In genomic region chr14:60812987-60813386, GRCh38 we compare ENCODE assay signal across 23 cellular contexts.
"Had no signal": no experiment of that assay in that cellular context is flagged by ENCODE, and none has a peak within 500 bp of the region (broad histone marks: within the 10 kb centered on the region; RNA-seq: fewer than 3 reads in every experiment).

No MANE protein-coding gene starts in this region.

- DNase-seq: activated B cell treated with CpG ODN at 0.5 μM for 24 hours; activated CD4-positive, alpha-beta T cell treated with anti-CD3 and anti-CD28 coated beads for 1 hour; activated CD4-positive, alpha-beta T cell treated with anti-CD3 and anti-CD28 coated beads, Interleukin-2, amount 10 ng/mL, durations not matched to agents 24 days and 14 days; activated CD4-positive, alpha-beta T cell treated with anti-CD3 and anti-CD28 coated beads, Interleukin-2, amount 50 U/mL, for 48 hours; activated CD8-positive, alpha-beta memory T cell treated with anti-CD3 and anti-CD28 coated beads, Interleukin-2, amount 10 ng/mL, durations not matched to agents 7 days and 5 days; activated effector memory CD4-positive, alpha-beta T cell treated with Interleukin-2 at 50 U/mL for 16 hours; activated naive CD4-positive, alpha-beta T cell; activated naive CD8-positive, alpha-beta T cell treated with anti-CD3 and anti-CD28 coated beads, Interleukin-2, amount 50 U/mL, for 24 hours; activated T-cell treated with anti-CD3 and anti-CD28 coated beads, Interleukin-2, amount 50 U/mL, for 24 hours; amniotic stem cell; MG63; MV-4-11; NCI-H1105; NCI-H1436; NCI-H1694 treated with DMSO at 0.1 percent for 48 hours; NCI-H2029 treated with DMSO at 0.1 percent for 48 hours; NCI-H510A treated with DMSO at 0.1 percent for 48 hours; NCI-H69; NK-92 treated with Interleukin-12 subunit alpha and Interleukin-12 subunit beta, amount 100 ng/mL, for 24 hours; SHP77 treated with DMSO at 0.1 percent for 48 hours had no signal

- ATAC-seq: activated CD8-positive, alpha-beta memory T cell treated with anti-CD3 and anti-CD28 coated beads, Interleukin-2, amount 10 ng/mL, durations not matched to agents 7 days and 5 days; activated naive CD4-positive, alpha-beta T cell treated with anti-CD3 and anti-CD28 coated beads, Interleukin-2, amount 50 U/mL, for 72 hours; activated naive CD8-positive, alpha-beta T cell treated with anti-CD3 and anti-CD28 coated beads, Interleukin-2, amount 50 U/mL, for 24 hours had no signal

- H3K4me3 ChIP-seq: ascending aorta, MG63, Peyer's patch had no signal
